ENCODE assay signal across 1 cellular context in the genomic region with DNA sequence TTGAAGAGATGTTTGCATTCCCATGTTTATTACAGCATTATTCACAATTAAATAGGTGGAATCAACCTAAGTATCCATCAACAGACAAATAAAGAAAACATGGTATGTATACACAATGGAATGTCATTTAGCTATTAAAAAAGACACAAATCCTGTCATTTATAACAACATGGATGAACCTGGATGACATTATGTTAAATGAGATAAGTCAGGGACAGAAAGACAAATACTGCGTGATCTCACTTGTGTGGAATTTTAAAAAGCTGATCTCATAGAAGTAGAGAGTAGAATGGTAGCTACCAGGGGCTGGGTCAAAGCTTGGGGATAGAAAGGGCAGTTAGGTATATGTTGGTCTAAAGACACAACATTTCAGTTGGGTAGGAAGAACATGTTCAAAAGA.
TF ChIP-seq lines count a peak whose summit lies in the region.

No MANE protein-coding gene starts in this region.

TF ChIP-seq in HEK293, 187 proteins besides CTCF, POLR2A, EP300 and RAD21 (continued from another document):
- TF ChIP-seq ZFP37 (tag by site-specific recombination; IDR thresholded peaks at IDR 0.05) (0 out of 2 replicates have a peak, but pooled peaks have one; percentile 23), ZNF629 (tag by site-specific recombination; IDR thresholded peaks at IDR 0.05) (peak; percentile 45; the same call in 1 of the 2 replicates), ZXDB (tag by site-specific recombination; IDR thresholded peaks at IDR 0.05) (peak; percentile 24; the same call in 1 of the 2 replicates), ZNF76 (tag by site-specific recombination; IDR thresholded peaks at IDR 0.05; ENCODE audit: borderline replicate concordance, low read depth) (no peak), ZNF768 (tag by site-specific recombination; IDR thresholded peaks at IDR 0.05) (no peak), OVOL3 (tag by site-specific recombination; IDR thresholded peaks at IDR 0.05) (no peak), ZNF133 (tag by site-specific recombination; IDR thresholded peaks at IDR 0.05) (peak; percentile 74), ZNF664 (tag by site-specific recombination; IDR thresholded peaks at IDR 0.05) (peak; percentile 13; the same call in 1 of the 2 replicates), KLF8 (tag by site-specific recombination; IDR thresholded peaks at IDR 0.05) (0 out of 2 replicates have a peak, but pooled peaks have one; percentile 22), ZNF394 (tag by site-specific recombination; IDR thresholded peaks at IDR 0.05; ENCODE audit: borderline replicate concordance) (peak; percentile 25; the same call in 1 of the 2 replicates), ZNF366 (tag by site-specific recombination; conservative IDR thresholded peaks at IDR 0.05) (peak; percentile 66), ZNF433 (tag by site-specific recombination; IDR thresholded peaks at IDR 0.05; ENCODE audit: low read depth) (no peak)
- TF ChIP-seq, protein P1, sequence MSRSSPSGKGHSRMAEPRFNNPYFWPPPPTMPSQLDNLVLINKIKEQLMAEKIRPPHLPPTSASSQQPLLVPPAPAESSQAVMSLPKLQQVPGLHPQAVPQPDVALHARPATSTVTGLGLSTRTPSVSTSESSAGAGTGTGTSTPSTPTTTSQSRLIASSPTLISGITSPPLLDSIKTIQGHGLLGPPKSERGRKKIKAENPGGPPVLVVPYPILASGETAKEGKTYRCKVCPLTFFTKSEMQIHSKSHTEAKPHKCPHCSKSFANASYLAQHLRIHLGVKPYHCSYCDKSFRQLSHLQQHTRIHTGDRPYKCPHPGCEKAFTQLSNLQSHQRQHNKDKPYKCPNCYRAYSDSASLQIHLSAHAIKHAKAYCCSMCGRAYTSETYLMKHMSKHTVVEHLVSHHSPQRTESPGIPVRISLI (tag by site-specific recombination; IDR thresholded peaks at IDR 0.05): peak; percentile 87
TF ChIP-seq in HEK293: peak in this region for 11.
